ENCODE assay signal across 17 cellular contexts in the genomic region with DNA sequence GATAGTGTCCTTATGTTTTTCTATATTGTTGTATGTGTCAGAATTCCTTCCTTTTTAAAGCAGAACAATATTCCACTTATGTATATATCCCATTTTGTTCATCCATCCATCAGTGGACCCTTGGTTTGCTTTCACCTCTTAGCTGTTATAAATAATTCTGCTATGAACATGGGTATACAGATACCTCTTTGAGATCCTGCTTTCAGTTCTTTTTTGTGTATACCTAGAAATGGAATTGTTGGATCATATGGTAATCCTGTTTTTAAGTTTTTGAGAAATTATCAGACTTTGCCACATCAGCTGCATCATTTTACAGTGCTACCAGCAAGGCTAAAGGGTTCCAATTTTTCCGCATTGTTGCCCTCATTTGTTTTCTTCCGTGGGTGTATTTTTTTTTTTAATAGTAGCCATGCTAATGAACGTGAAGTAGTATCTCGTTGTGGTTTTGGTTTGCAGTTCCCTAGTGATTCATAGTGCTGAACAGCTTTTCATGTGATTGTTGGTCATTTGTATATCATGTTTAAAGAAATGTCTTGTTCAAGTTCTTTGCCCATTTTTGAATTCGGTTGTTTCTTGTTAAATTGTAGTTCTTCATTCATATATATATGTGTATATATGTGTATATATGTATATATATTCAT.
A peak's percentile ranks its signal among the peaks of the same experiment; 100 is the strongest.
DNase-seq lines count a peak whose midpoint lies in the region; ATAC-seq, FAIRE-seq and TF ChIP-seq lines count a peak whose summit lies in the region.
"Had no signal": no experiment of that assay in that cellular context is flagged by ENCODE, and none has a peak within 500 bp of the region (broad histone marks: within the 10 kb centered on the region; RNA-seq: fewer than 3 reads in every experiment).

No MANE protein-coding gene starts in this region.

- peak overlapping the region; percentile 8 for H3K4me3 Mint-ChIP-seq in natural killer cell treated with Interleukin-12 subunit alpha and Interleukin-12 subunit beta and Interleukin-15 and Interleukin-18, amount 100 ng/mL, for 72 hours
- H3K4me3 Mint-ChIP-seq: activated CD4-positive, alpha-beta memory T cell treated with anti-CD3 and anti-CD28 coated beads for 36 hours had no signal

- peak in 1 of 2 donors; percentile 49 for ATAC-seq in natural killer cell treated with Interleukin-12 subunit alpha and Interleukin-12 subunit beta and Interleukin-15 and Interleukin-18, amount 100 ng/mL, for 72 hours
- ATAC-seq in HG03442 (IDR thresholded peaks at IDR 0.05; ENCODE audit: unreplicated experiment) (no peak), GM21390 (IDR thresholded peaks at IDR 0.05; ENCODE audit: unreplicated experiment) (no peak)
- ATAC-seq: HCT116 had no signal

- no peak overlapping the region for H3K4me3 ChIP-seq in BLaER1 treated with 17β-estradiol and CSF1 and Interleukin-3, amounts not matched to agents 10 nM and 100 nM
- H3K4me3 ChIP-seq in brain microvascular endothelial cell (ENCODE audit: low read depth, low read length), result no peak overlapping the region
- H3K4me3 ChIP-seq: SK-N-MC had no signal

- DNase-seq in H54 (ENCODE audit: insufficient read length, low spot score) (no peak), brain microvascular endothelial cell (peak; percentile 18), NCI-H146 (lab: John Stamatoyannopoulos, UW) (no peak), DMS 273 treated with DMSO at 0.1 percent for 48 hours (lab: John Stamatoyannopoulos, UW) (no peak)
- DNase-seq in natural killer cell treated with Interleukin-12 subunit alpha and Interleukin-12 subunit beta and Interleukin-15 and Interleukin-18, amount 100 ng/mL, for 72 hours (ENCODE audit: low spot score), result no peak
- DNase-seq: activated CD4-positive, alpha-beta memory T cell treated with anti-CD3 and anti-CD28 coated beads for 36 hours; mesendoderm; NCI-H1436 treated with DMSO at 0.1 percent for 48 hours; NCI-H446 treated with DMSO at 0.1 percent for 48 hours; nucleus accumbens; OCI-M1; stimulated activated CD4-positive, alpha-beta T cell treated with anti-CD3 and anti-CD28 coated beads, Interleukin-4, amount 100 ng/mL, for 24 hours had no signal

- peak overlapping the region; percentile 41 to 43 for H3K27ac Mint-ChIP-seq in natural killer cell treated with Interleukin-12 subunit alpha and Interleukin-12 subunit beta and Interleukin-15 and Interleukin-18, amount 100 ng/mL, for 72 hours
- H3K27ac Mint-ChIP-seq: activated CD4-positive, alpha-beta memory T cell treated with anti-CD3 and anti-CD28 coated beads for 36 hours had no signal

- peak; percentile 53 for FAIRE-seq in H54 (lab: Jason Lieb, UNC)

- in situ Hi-C loops in brain microvascular endothelial cell (cut with HindIII; ENCODE audit: low pct_ligation_motif_present, low sequenced_read_pairs), result no loop called here

- H3K4me1 Mint-ChIP-seq in natural killer cell treated with Interleukin-12 subunit alpha and Interleukin-12 subunit beta and Interleukin-15 and Interleukin-18, amount 100 ng/mL, for 72 hours (ENCODE audit: low read depth in 2 of 2), result peaks cover 28 to 38% of the 10 kb centered on the region in 2 donors

- no peak for TF ChIP-seq CTCF in brain microvascular endothelial cell (IDR thresholded peaks at IDR 0.05; ENCODE audit: low read depth, low read length, missing control alignments)

- H3K36me3 ChIP-seq in BLaER1 treated with 17β-estradiol and CSF1 and Interleukin-3, amounts not matched to agents 10 nM and 100 nM, result peaks cover 45 to 79% (median 56%) of the 10 kb centered on the region in 11 experiments
- H3K36me3 ChIP-seq in brain microvascular endothelial cell (replicated peaks), result no peaks in the 10 kb centered on the region

- peaks cover 21 to 93% (median 61%) of the 10 kb centered on the region in 11 experiments; a peak in 20 of 22 replicates for H4K20me1 ChIP-seq in BLaER1 treated with 17β-estradiol and CSF1 and Interleukin-3, amounts not matched to agents 10 nM and 100 nM

- TF ChIP-seq POLR2A in H54 (IDR thresholded peaks at IDR 0.05; ENCODE audit: low read depth, low read length), result no peak

- peak overlapping the region in 2 of 11 experiments; percentile 13 to 21; a peak in 3 of 22 replicates for H3K27ac ChIP-seq in BLaER1 treated with 17β-estradiol and CSF1 and Interleukin-3, amounts not matched to agents 10 nM and 100 nM
- no peak overlapping the region for H3K27ac ChIP-seq in brain microvascular endothelial cell
- H3K27ac ChIP-seq: SK-N-MC had no signal

- no peaks in the 10 kb centered on the region for H3K9me3 Mint-ChIP-seq in natural killer cell treated with Interleukin-12 subunit alpha and Interleukin-12 subunit beta and Interleukin-15 and Interleukin-18, amount 100 ng/mL, for 72 hours
- H3K9me3 Mint-ChIP-seq: activated CD4-positive, alpha-beta memory T cell treated with anti-CD3 and anti-CD28 coated beads for 36 hours had no signal

- H3K36me3 Mint-ChIP-seq in natural killer cell treated with Interleukin-12 subunit alpha and Interleukin-12 subunit beta and Interleukin-15 and Interleukin-18, amount 100 ng/mL, for 72 hours, result no peaks in the 10 kb centered on the region

- H3K4me2 ChIP-seq in BLaER1 treated with 17β-estradiol and CSF1 and Interleukin-3, amounts not matched to agents 10 nM and 100 nM, result peak overlapping the region in 10 of 11 experiments; percentile 10 to 73 (median 40); a peak in 15 of 22 replicates

- H3K27me3 ChIP-seq in BLaER1 treated with 17β-estradiol and CSF1 and Interleukin-3, amounts not matched to agents 10 nM and 100 nM, result no peaks in the 10 kb centered on the region
- H3K27me3 ChIP-seq in brain microvascular endothelial cell (replicated peaks), result no peaks in the 10 kb centered on the region

- H3K4me1 ChIP-seq in BLaER1 treated with 17β-estradiol and CSF1 and Interleukin-3, amounts not matched to agents 10 nM and 100 nM, result peaks cover 20 to 42% (median 36%) of the 10 kb centered on the region in 10 experiments

- no peak overlapping the region for H3K9ac ChIP-seq in BLaER1 treated with 17β-estradiol and CSF1 and Interleukin-3, amounts not matched to agents 10 nM and 100 nM

- no peaks in the 10 kb centered on the region for H3K27me3 Mint-ChIP-seq in natural killer cell treated with Interleukin-12 subunit alpha and Interleukin-12 subunit beta and Interleukin-15 and Interleukin-18, amount 100 ng/mL, for 72 hours
- H3K27me3 Mint-ChIP-seq: activated CD4-positive, alpha-beta memory T cell treated with anti-CD3 and anti-CD28 coated beads for 36 hours had no signal

- peaks cover 0 to 8% (median 5%) of the 10 kb centered on the region in 11 experiments; a peak in 7 of 22 replicates for H3K9me3 ChIP-seq in BLaER1 treated with 17β-estradiol and CSF1 and Interleukin-3, amounts not matched to agents 10 nM and 100 nM (replicated peaks in 1 of 11)
